ENCODE assay signal across 36 cellular contexts in genomic region chr7:42460148-42460547, GRCh38.
DNase-seq lines count a peak whose midpoint lies in the region; ATAC-seq, FAIRE-seq and TF ChIP-seq lines count a peak whose summit lies in the region.
"Had no signal": no experiment of that assay in that cellular context is flagged by ENCODE, and none has a peak within 500 bp of the region (broad histone marks: within the 10 kb centered on the region; RNA-seq: fewer than 3 reads in every experiment).

No MANE protein-coding gene starts in this region.

- H3K36me3 Mint-ChIP-seq in activated CD4-positive, alpha-beta T cell treated with anti-CD3 and anti-CD28 coated beads, Interleukin-2, amount 10 ng/mL, durations not matched to agents 24 days and 14 days (ENCODE audit: low read depth) = no peaks in the 10 kb centered on the region
- H3K36me3 Mint-ChIP-seq in activated CD4-positive, alpha-beta T cell treated with anti-CD3 and anti-CD28 coated beads for 36 hours (ENCODE audit: low read depth) = no peaks in the 10 kb centered on the region
- H3K36me3 Mint-ChIP-seq: CD14-positive monocyte; CD4-positive, alpha-beta memory T cell; CD4-positive, CD25-positive, alpha-beta regulatory T cell; CD8-positive, alpha-beta memory T cell; CD8-positive, alpha-beta T cell had no signal

- H3K9ac ChIP-seq in HepG2 (ENCODE audit: insufficient read depth, low read depth, low read length) = no peak overlapping the region
- H3K9ac ChIP-seq: BLaER1; BLaER1 treated with 17β-estradiol and CSF1 and Interleukin-3, amounts not matched to agents 10 nM and 100 nM had no signal

- H3K79me2 ChIP-seq in HepG2 (ENCODE audit: insufficient read depth, low read length) = no peaks in the 10 kb centered on the region

- no peak overlapping the region for H3K27ac Mint-ChIP-seq in activated CD4-positive, alpha-beta T cell treated with anti-CD3 and anti-CD28 coated beads, Interleukin-2, amount 10 ng/mL, durations not matched to agents 24 days and 14 days
- no peak overlapping the region for H3K27ac Mint-ChIP-seq in activated CD4-positive, alpha-beta T cell treated with anti-CD3 and anti-CD28 coated beads for 36 hours
- H3K27ac Mint-ChIP-seq: B cell; CD14-positive monocyte; CD4-positive, alpha-beta memory T cell; CD4-positive, alpha-beta T cell; CD4-positive, CD25-positive, alpha-beta regulatory T cell; CD8-positive, alpha-beta memory T cell; CD8-positive, alpha-beta T cell had no signal

- H3K4me2 ChIP-seq in HepG2 (ENCODE audit: low read depth, low read length) = no peak overlapping the region
- H3K4me2 ChIP-seq: A549, BLaER1 had no signal

- H4K20me1 ChIP-seq in HepG2 (ENCODE audit: insufficient read depth, low read length) = no peaks in the 10 kb centered on the region
- H4K20me1 ChIP-seq: BLaER1; BLaER1 treated with 17β-estradiol and CSF1 and Interleukin-3, amounts not matched to agents 10 nM and 100 nM had no signal

- H3K27me3 Mint-ChIP-seq in activated CD4-positive, alpha-beta T cell treated with anti-CD3 and anti-CD28 coated beads, Interleukin-2, amount 10 ng/mL, durations not matched to agents 24 days and 14 days = no peaks in the 10 kb centered on the region
- no peaks in the 10 kb centered on the region for H3K27me3 Mint-ChIP-seq in activated CD4-positive, alpha-beta T cell treated with anti-CD3 and anti-CD28 coated beads for 36 hours
- H3K27me3 Mint-ChIP-seq: CD4-positive, alpha-beta memory T cell; CD4-positive, alpha-beta T cell; CD4-positive, CD25-positive, alpha-beta regulatory T cell had no signal

- H3K27ac ChIP-seq in HepG2 (ENCODE audit: extremely low read length, insufficient read depth, low read length) = no peak overlapping the region
- no peak overlapping the region for H3K27ac ChIP-seq in right lobe of liver
- H3K27ac ChIP-seq in esophagus muscularis mucosa (replicated peaks in 1 of 4) = no peak overlapping the region
- H3K27ac ChIP-seq: 22Rv1; A549; BLaER1; BLaER1 treated with 17β-estradiol and CSF1 and Interleukin-3, amounts not matched to agents 10 nM and 100 nM; C4-2B had no signal

- no peak overlapping the region for H3K4me3 ChIP-seq in HepG2 (replicated peaks in 1 of 3; ENCODE audit: insufficient read depth in 1 of 3, low read depth in 2 of 3, low read length in 3 of 3)
- no peak overlapping the region for H3K4me3 ChIP-seq in right lobe of liver
- H3K4me3 ChIP-seq in bronchial epithelial cell (ENCODE audit: low read depth, low read length) = no peak overlapping the region
- H3K4me3 ChIP-seq in esophagus muscularis mucosa = no peak overlapping the region
- H3K4me3 ChIP-seq: A549; BLaER1; BLaER1 treated with 17β-estradiol and CSF1 and Interleukin-3, amounts not matched to agents 10 nM and 100 nM had no signal

- H3K4me1 ChIP-seq in HepG2 (ENCODE audit: insufficient read depth, low read length) (no peaks in the 10 kb centered on the region), right lobe of liver (no peaks in the 10 kb centered on the region), esophagus muscularis mucosa (peaks cover 0 to 9% (median 4%) of the 10 kb centered on the region in 4 donors)
- H3K4me1 ChIP-seq: A549, BE2C, Caco-2 had no signal

- no peaks in the 10 kb centered on the region for H3K4me1 Mint-ChIP-seq in activated CD4-positive, alpha-beta T cell treated with anti-CD3 and anti-CD28 coated beads, Interleukin-2, amount 10 ng/mL, durations not matched to agents 24 days and 14 days
- no peaks in the 10 kb centered on the region for H3K4me1 Mint-ChIP-seq in activated CD4-positive, alpha-beta T cell treated with anti-CD3 and anti-CD28 coated beads for 36 hours
- H3K4me1 Mint-ChIP-seq: B cell; CD14-positive monocyte; CD4-positive, alpha-beta memory T cell; CD4-positive, CD25-positive, alpha-beta regulatory T cell; CD8-positive, alpha-beta memory T cell had no signal

- H3K9me3 Mint-ChIP-seq in activated CD4-positive, alpha-beta T cell treated with anti-CD3 and anti-CD28 coated beads, Interleukin-2, amount 10 ng/mL, durations not matched to agents 24 days and 14 days = no peaks in the 10 kb centered on the region
- peaks cover 6% of the 10 kb centered on the region for H3K9me3 Mint-ChIP-seq in activated CD4-positive, alpha-beta T cell treated with anti-CD3 and anti-CD28 coated beads for 36 hours (ENCODE audit: low read depth)
- H3K9me3 Mint-ChIP-seq: CD4-positive, alpha-beta T cell; CD8-positive, alpha-beta T cell had no signal

- TF ChIP-seq POLR2A in HepG2 (IDR thresholded peaks at IDR 0.05; ENCODE audit: insufficient read depth in 1 of 2, low read depth in 2 of 2, low read length in 2 of 2) (no peak), right lobe of liver (IDR thresholded peaks at IDR 0.05) (no peak), esophagus muscularis mucosa (IDR thresholded peaks at IDR 0.05; ENCODE audit: low read depth) (no peak)

- H3K27me3 ChIP-seq in HepG2 (ENCODE audit: control insufficient read depth in 1 of 2, insufficient read depth in 2 of 2, low read length in 2 of 2) (no peaks in the 10 kb centered on the region; a peak in 1 of 5 replicates), right lobe of liver (no peaks in the 10 kb centered on the region), bronchial epithelial cell (ENCODE audit: control insufficient read depth, insufficient read depth, low read length) (no peaks in the 10 kb centered on the region), esophagus muscularis mucosa (no peaks in the 10 kb centered on the region)
- H3K27me3 ChIP-seq: BE2C, BLaER1 had no signal

- BruUV-seq in HepG2 (replicated peaks; lab: Mats Ljungman, UMichigan) = no TSS peak

- no peak for ATAC-seq in activated CD4-positive, alpha-beta T cell treated with anti-CD3 and anti-CD28 coated beads for 36 hours
- ATAC-seq in HepG2 = no peak
- no peak for ATAC-seq in right lobe of liver
- ATAC-seq: A549; CD8-positive, alpha-beta T cell had no signal

- intact Hi-C loops in activated CD4-positive, alpha-beta T cell treated with anti-CD3 and anti-CD28 coated beads, Interleukin-2, amount 10 ng/mL, durations not matched to agents 24 days and 14 days (cut with micrococcal nuclease) = no loop called here
- intact Hi-C loops in activated CD4-positive, alpha-beta T cell treated with anti-CD3 and anti-CD28 coated beads for 36 hours (cut with DNase I, micrococcal nuclease) = no loop called here
- intact Hi-C loops in HepG2 (cut with micrococcal nuclease; ENCODE audit: unreplicated experiment) (no loop called here), right lobe of liver (cut with DNase I) (no loop called here), esophagus muscularis mucosa (cut with DNase I) (no loop called here)

- TF ChIP-seq EP300 in HepG2 (IDR thresholded peaks at IDR 0.05; ENCODE audit: low read depth in 2 of 2, low read length in 2 of 2) (no peak), HepG2 (CRISPR knock-in tag; IDR thresholded peaks at IDR 0.05; ENCODE audit: borderline replicate concordance) (no peak), esophagus muscularis mucosa (IDR thresholded peaks at IDR 0.05) (no peak)

- TF ChIP-seq CTCF in HepG2 (CRISPR knock-in tag; IDR thresholded peaks at IDR 0.05) = no peak
- no peak for TF ChIP-seq CTCF in right lobe of liver (IDR thresholded peaks at IDR 0.05)
- TF ChIP-seq CTCF in bronchial epithelial cell (IDR thresholded peaks at IDR 0.05; ENCODE audit: insufficient read depth, low read length, severe bottlenecking) = no peak
- TF ChIP-seq CTCF in esophagus muscularis mucosa (IDR thresholded peaks at IDR 0.05) = no peak

- peak; percentile 26 for DNase-seq in activated CD4-positive, alpha-beta T cell treated with anti-CD3 and anti-CD28 coated beads, Interleukin-2, amount 10 ng/mL, durations not matched to agents 24 days and 14 days
- DNase-seq in activated CD4-positive, alpha-beta T cell treated with anti-CD3 and anti-CD28 coated beads for 36 hours = no peak
- DNase-seq in HepG2 (ENCODE audit: low spot score) (no peak), right lobe of liver (no peak), bronchial epithelial cell (ENCODE audit: low read depth) (no peak), esophagus muscularis mucosa (ENCODE audit: extremely low spot score) (peak; percentile 87), NCI-H2107 (lab: John Stamatoyannopoulos, UW) (no peak)
- no peak for DNase-seq in stimulated activated CD4-positive, alpha-beta T cell treated with anti-CD3 and anti-CD28 coated beads, Interleukin-2, amount 100 ng/mL, for 48 hours
- DNase-seq: 8988T; ACHN; BE2C; C1 segment of cervical spinal cord; Caco-2; Calu3; CD4-positive, alpha-beta memory T cell; CD4-positive, alpha-beta T cell; CD4-positive, CD25-positive, alpha-beta regulatory T cell; CD8-positive, alpha-beta memory T cell; CD8-positive, alpha-beta T cell; COR-L47; DMS 273 treated with DMSO at 0.1 percent for 48 hours; DMS153; DMS53; DMS79; DMS79 treated with DMSO at 0.1 percent for 48 hours; DND-41; EL had no signal

- in situ Hi-C loops in HepG2 (cut with HindIII; ENCODE audit: extremely low pct_ligation_motif_present, low pct_unique_long_range_greater_than_20kb) = no loop called here

- no peak overlapping the region for H2AFZ ChIP-seq in HepG2 (ENCODE audit: low read length)

- POLR2A ChIA-PET in activated CD4-positive, alpha-beta T cell treated with anti-CD3 and anti-CD28 coated beads for 36 hours (lab: Charles Lee) = no interaction called here
- POLR2A ChIA-PET in HepG2 (lab: Yijun Ruan, JAX) = no interaction called here

- FAIRE-seq in HepG2 (lab: Jason Lieb, UNC) (no peak), bronchial epithelial cell (lab: Jason Lieb, UNC) (peak; percentile 88)
- FAIRE-seq: A204.1, A549, D721Med had no signal

- no peak for TF ChIP-seq RAD21 in HepG2 (CRISPR knock-in tag; IDR thresholded peaks at IDR 0.05)

- H3K36me3 ChIP-seq in HepG2 (replicated peaks in 1 of 2; ENCODE audit: control insufficient read depth in 1 of 2, insufficient read depth in 2 of 2, low read length in 2 of 2) = no peaks in the 10 kb centered on the region
- no peaks in the 10 kb centered on the region for H3K36me3 ChIP-seq in right lobe of liver
- no peaks in the 10 kb centered on the region for H3K36me3 ChIP-seq in bronchial epithelial cell (ENCODE audit: control insufficient read depth, insufficient read depth, low read length)
- no peaks in the 10 kb centered on the region for H3K36me3 ChIP-seq in esophagus muscularis mucosa
- H3K36me3 ChIP-seq: BE2C; BLaER1; BLaER1 treated with 17β-estradiol and CSF1 and Interleukin-3, amounts not matched to agents 10 nM and 100 nM had no signal

- CTCF ChIA-PET in activated CD4-positive, alpha-beta T cell treated with anti-CD3 and anti-CD28 coated beads for 36 hours (lab: Charles Lee) = interaction anchor here (0.7 kb wide), 1 partner anchor 190 kb away, joined by 3 read pairs; no protein-coding TSS in a partner anchor
- CTCF ChIA-PET in HepG2 (lab: Yijun Ruan, JAX; ENCODE audit: low intra/inter-chr PET ratio, low total read pairs) = no interaction called here

- H3K4me3 Mint-ChIP-seq in activated CD4-positive, alpha-beta T cell treated with anti-CD3 and anti-CD28 coated beads, Interleukin-2, amount 10 ng/mL, durations not matched to agents 24 days and 14 days = no peak overlapping the region
- no peak overlapping the region for H3K4me3 Mint-ChIP-seq in activated CD4-positive, alpha-beta T cell treated with anti-CD3 and anti-CD28 coated beads for 36 hours
- H3K4me3 Mint-ChIP-seq: B cell; CD14-positive monocyte; CD4-positive, alpha-beta memory T cell; CD4-positive, alpha-beta T cell; CD4-positive, CD25-positive, alpha-beta regulatory T cell; CD8-positive, alpha-beta memory T cell; CD8-positive, alpha-beta T cell had no signal

- H3K9me3 ChIP-seq in HepG2 (ENCODE audit: low read length) (no peaks in the 10 kb centered on the region), right lobe of liver (no peaks in the 10 kb centered on the region), esophagus muscularis mucosa (no peaks in the 10 kb centered on the region)
- H3K9me3 ChIP-seq: A549, BE2C, Caco-2 had no signal

- WGBS in HepG2 (ENCODE audit: low lambda C conversion rate) = no CpG with 5 or more reads among the region's 2 CpGs
- no CpG with 5 or more reads among the region's 2 CpGs for WGBS in right lobe of liver (ENCODE audit: insufficient coverage, low coverage, low lambda C conversion rate, missing lambda C conversion rate)
- 95% methylated on average over 2 of the region's 2 CpGs for WGBS in esophagus muscularis mucosa

Comparison
In these comparisons a context has a peak if more than half of its experiments do, and no peak if none do; other contexts are left out.
1. DNase-seq: peak in activated CD4-positive, alpha-beta T cell treated with anti-CD3 and anti-CD28 coated beads, Interleukin-2, amount 10 ng/mL, durations not matched to agents 24 days and 14 days (single experiment) and esophagus muscularis mucosa (single experiment); none in activated CD4-positive, alpha-beta T cell treated with anti-CD3 and anti-CD28 coated beads for 36 hours (single experiment), HepG2 (single experiment), right lobe of liver (0 of 3), bronchial epithelial cell (single experiment), stimulated activated CD4-positive, alpha-beta T cell treated with anti-CD3 and anti-CD28 coated beads, Interleukin-2, amount 100 ng/mL, for 48 hours (0 of 2) and NCI-H2107 (single experiment).